Comparison of ENCODE assay signal across 35 cellular contexts in the genomic region with DNA sequence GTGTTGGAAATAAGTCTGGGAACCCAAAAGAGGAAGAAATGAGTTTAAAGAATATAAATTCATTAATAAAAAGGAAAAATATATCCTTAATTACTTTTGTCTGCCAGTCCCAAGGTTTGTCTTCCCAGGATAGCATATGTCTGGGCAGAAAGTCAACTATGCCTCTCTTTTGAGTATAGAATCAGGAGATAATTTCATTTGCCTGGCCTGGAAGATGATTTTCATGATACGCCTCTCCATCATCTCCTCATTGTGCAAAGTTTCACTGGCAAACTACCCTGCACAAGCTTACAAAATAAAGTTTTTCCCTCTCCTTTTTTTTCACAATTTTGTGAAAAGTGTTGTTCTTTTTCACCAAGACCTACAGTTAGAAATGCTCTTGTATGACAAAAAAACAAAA.
"Had no signal": no experiment of that assay in that cellular context is flagged by ENCODE, and none has a peak within 500 bp of the region (broad histone marks: within the 10 kb centered on the region; RNA-seq: fewer than 3 reads in every experiment).

No MANE protein-coding gene starts in this region.

- H3K4me3 ChIP-seq: adrenal gland, ascending aorta, body of pancreas, breast epithelium, cardiac muscle cell had no signal

- H3K27me3 ChIP-seq: adrenal gland, ascending aorta, body of pancreas, brain microvascular endothelial cell, breast epithelium, cardiac muscle cell had no signal

- H3K27ac Mint-ChIP-seq: activated naive CD4-positive, alpha-beta T cell treated with anti-CD3 and anti-CD28 coated beads for 36 hours; activated naive CD4-positive, alpha-beta T cell treated with anti-CD3 and anti-CD28 coated beads, Interleukin-2, amount 50 U/mL, for 24 hours; activated naive CD4-positive, alpha-beta T cell treated with anti-CD3 and anti-CD28 coated beads, Interleukin-2, amount 50 U/mL, for 72 hours; activated naive CD8-positive, alpha-beta T cell; activated naive CD8-positive, alpha-beta T cell treated with anti-CD3 and anti-CD28 coated beads for 36 hours; activated naive CD8-positive, alpha-beta T cell treated with anti-CD3 and anti-CD28 coated beads, Interleukin-2, amount 10 ng/mL, durations not matched to agents 7 days and 5 days; activated naive CD8-positive, alpha-beta T cell treated with anti-CD3 and anti-CD28 coated beads, Interleukin-2, amount 50 U/mL, for 24 hours; activated T-cell treated with anti-CD3 and anti-CD28 coated beads, Interleukin-2, amount 50 U/mL, for 24 hours; activated T-cell treated with anti-CD3 and anti-CD28 coated beads, Interleukin-2, amount 50 U/mL, for 72 hours; activated T-helper 1 cell treated with anti-CD3 and anti-CD28 coated beads, Interleukin-12 subunit alpha, Interleukin-12 subunit beta, Interleukin-2, Interleukin-4 antibody, amounts not matched to agents 30 ng/mL and 10 ng/mL and 1 ng/mL, durations not matched to agents 14 hours and 24 hours and 36 hours; activated T-helper 17 cell treated with anti-CD3 and anti-CD28 coated beads, Interleukin-2, amount 50 U/mL, for 72 hours; activated T-helper 2 cell treated with anti-CD3 and anti-CD28 coated beads, Interferon-gamma antibody, Interleukin-2, Interleukin-4, amounts not matched to agents 10 μg/mL and 5 μg/mL and 100 μg/mL, durations not matched to agents 14 hours and 24 hours and 36 hours; brain had no signal

- ATAC-seq: activated naive CD4-positive, alpha-beta T cell treated with anti-CD3 and anti-CD28 coated beads, Interleukin-2, amount 50 U/mL, for 72 hours; activated naive CD8-positive, alpha-beta T cell treated with anti-CD3 and anti-CD28 coated beads, Interleukin-2, amount 50 U/mL, for 24 hours; activated T-cell treated with anti-CD3 and anti-CD28 coated beads, Interleukin-2, amount 50 U/mL, for 4 hours; activated T-cell treated with anti-CD3 and anti-CD28 coated beads, Interleukin-2, amount 50 U/mL, for 72 hours; activated T-helper 17 cell treated with anti-CD3 and anti-CD28 coated beads, Interleukin-2, amount 50 U/mL, for 72 hours; body of pancreas had no signal

- DNase-seq: activated effector memory CD4-positive, alpha-beta T cell treated with anti-CD3 and anti-CD28 coated beads, Interleukin-2, amount 50 U/mL, for 16 hours; activated effector memory CD4-positive, alpha-beta T cell treated with Interleukin-2 at 50 U/mL for 16 hours; activated gamma-delta T cell; activated gamma-delta T cell treated with Interleukin-2 at 50 U/mL for 16 hours; activated naive CD4-positive, alpha-beta T cell; activated naive CD4-positive, alpha-beta T cell treated with anti-CD3 and anti-CD28 coated beads for 36 hours; activated naive CD4-positive, alpha-beta T cell treated with anti-CD3 and anti-CD28 coated beads, Interleukin-2, amount 50 U/mL, for 16 hours; activated naive CD4-positive, alpha-beta T cell treated with Interleukin-2 at 50 U/mL for 16 hours; activated naive CD8-positive, alpha-beta T cell treated with anti-CD3 and anti-CD28 coated beads for 36 hours; activated naive CD8-positive, alpha-beta T cell treated with anti-CD3 and anti-CD28 coated beads, Interleukin-2, amount 10 ng/mL, durations not matched to agents 7 days and 5 days; activated naive CD8-positive, alpha-beta T cell treated with anti-CD3 and anti-CD28 coated beads, Interleukin-2, amount 50 U/mL, for 24 hours; activated T-cell treated with anti-CD3 and anti-CD28 coated beads, Interleukin-2, amount 50 U/mL, for 24 hours; activated T-cell treated with anti-CD3 and anti-CD28 coated beads, Interleukin-2, amount 50 U/mL, for 4 hours; activated T-cell treated with anti-CD3 and anti-CD28 coated beads, Interleukin-2, amount 50 U/mL, for 48 hours; activated T-cell treated with anti-CD3 and anti-CD28 coated beads, Interleukin-2, amount 50 U/mL, for 72 hours; adrenal gland; amniotic stem cell; amygdala; aorta; body of pancreas; brain microvascular endothelial cell; caudate nucleus; central memory CD4-positive, alpha-beta T cell; cerebellar nuclear complex had no signal

- H3K36me3 Mint-ChIP-seq: activated naive CD4-positive, alpha-beta T cell treated with anti-CD3 and anti-CD28 coated beads, Interleukin-2, amount 50 U/mL, for 24 hours; activated naive CD4-positive, alpha-beta T cell treated with anti-CD3 and anti-CD28 coated beads, Interleukin-2, amount 50 U/mL, for 72 hours; activated naive CD8-positive, alpha-beta T cell; activated naive CD8-positive, alpha-beta T cell treated with anti-CD3 and anti-CD28 coated beads for 36 hours; activated naive CD8-positive, alpha-beta T cell treated with anti-CD3 and anti-CD28 coated beads, Interleukin-2, amount 10 ng/mL, durations not matched to agents 7 days and 5 days had no signal

- H3K9me3 Mint-ChIP-seq: activated T-cell treated with anti-CD3 and anti-CD28 coated beads, Interleukin-2, amount 50 U/mL, for 4 hours; activated T-cell treated with anti-CD3 and anti-CD28 coated beads, Interleukin-2, amount 50 U/mL, for 72 hours; activated T-helper 1 cell treated with anti-CD3 and anti-CD28 coated beads, Interleukin-12 subunit alpha, Interleukin-12 subunit beta, Interleukin-2, Interleukin-4 antibody, amounts not matched to agents 30 ng/mL and 10 ng/mL and 1 ng/mL, durations not matched to agents 14 hours and 24 hours and 36 hours; activated T-helper 17 cell treated with anti-CD3 and anti-CD28 coated beads, Interleukin-2, amount 50 U/mL, for 72 hours; activated T-helper 2 cell treated with anti-CD3 and anti-CD28 coated beads, Interferon-gamma antibody, Interleukin-2, Interleukin-4, amounts not matched to agents 10 μg/mL and 5 μg/mL and 100 μg/mL, durations not matched to agents 14 hours and 24 hours and 36 hours had no signal

- H3K27me3 Mint-ChIP-seq: activated naive CD4-positive, alpha-beta T cell treated with anti-CD3 and anti-CD28 coated beads, Interleukin-2, amount 50 U/mL, for 24 hours; activated naive CD8-positive, alpha-beta T cell; activated naive CD8-positive, alpha-beta T cell treated with anti-CD3 and anti-CD28 coated beads for 36 hours; activated naive CD8-positive, alpha-beta T cell treated with anti-CD3 and anti-CD28 coated beads, Interleukin-2, amount 50 U/mL, for 24 hours; activated T-cell treated with anti-CD3 and anti-CD28 coated beads, Interleukin-2, amount 50 U/mL, for 24 hours; activated T-helper 17 cell treated with anti-CD3 and anti-CD28 coated beads, Interleukin-2, amount 50 U/mL, for 72 hours; brain; central memory CD8-positive, alpha-beta T cell had no signal

- H3K4me1 Mint-ChIP-seq: activated naive CD4-positive, alpha-beta T cell treated with anti-CD3 and anti-CD28 coated beads, Interleukin-2, amount 50 U/mL, for 24 hours; activated naive CD8-positive, alpha-beta T cell treated with anti-CD3 and anti-CD28 coated beads for 36 hours; activated naive CD8-positive, alpha-beta T cell treated with anti-CD3 and anti-CD28 coated beads, Interleukin-2, amount 10 ng/mL, durations not matched to agents 7 days and 5 days; activated naive CD8-positive, alpha-beta T cell treated with anti-CD3 and anti-CD28 coated beads, Interleukin-2, amount 50 U/mL, for 24 hours; activated T-helper 17 cell treated with anti-CD3 and anti-CD28 coated beads, Interleukin-2, amount 50 U/mL, for 72 hours; central memory CD8-positive, alpha-beta T cell had no signal

- H3K9me3 ChIP-seq: adrenal gland, ascending aorta, body of pancreas, breast epithelium had no signal

- H3K27ac ChIP-seq: adrenal gland, ascending aorta, body of pancreas, brain microvascular endothelial cell, breast epithelium, cardiac muscle cell had no signal

- H3K4me1 ChIP-seq: ascending aorta, body of pancreas, breast epithelium had no signal

- H3K36me3 ChIP-seq: adrenal gland, ascending aorta, brain microvascular endothelial cell, breast epithelium, cardiac muscle cell had no signal

- H3K4me3 Mint-ChIP-seq: activated naive CD4-positive, alpha-beta T cell treated with anti-CD3 and anti-CD28 coated beads for 36 hours; activated naive CD4-positive, alpha-beta T cell treated with anti-CD3 and anti-CD28 coated beads, Interleukin-2, amount 50 U/mL, for 24 hours; activated naive CD8-positive, alpha-beta T cell; activated naive CD8-positive, alpha-beta T cell treated with anti-CD3 and anti-CD28 coated beads for 36 hours; activated naive CD8-positive, alpha-beta T cell treated with anti-CD3 and anti-CD28 coated beads, Interleukin-2, amount 10 ng/mL, durations not matched to agents 7 days and 5 days; activated naive CD8-positive, alpha-beta T cell treated with anti-CD3 and anti-CD28 coated beads, Interleukin-2, amount 50 U/mL, for 24 hours; activated T-cell treated with anti-CD3 and anti-CD28 coated beads, Interleukin-2, amount 50 U/mL, for 24 hours; activated T-cell treated with anti-CD3 and anti-CD28 coated beads, Interleukin-2, amount 50 U/mL, for 4 hours; activated T-cell treated with anti-CD3 and anti-CD28 coated beads, Interleukin-2, amount 50 U/mL, for 72 hours; activated T-helper 1 cell treated with anti-CD3 and anti-CD28 coated beads, Interleukin-12 subunit alpha, Interleukin-12 subunit beta, Interleukin-2, Interleukin-4 antibody, amounts not matched to agents 30 ng/mL and 10 ng/mL and 1 ng/mL, durations not matched to agents 14 hours and 24 hours and 36 hours; activated T-helper 17 cell treated with anti-CD3 and anti-CD28 coated beads, Interleukin-2, amount 50 U/mL, for 72 hours; central memory CD8-positive, alpha-beta T cell had no signal
